13 cellular contexts compared by ENCODE assay signal in genomic region chr5:36034536-36035134, GRCh38. TPM values are rescaled to one million over a fixed set of nuclear protein-coding genes. Genes with fewer than 3 reads are reported as not detected.
A peak's percentile ranks its signal among the peaks of the same experiment; 100 is the strongest.
DNase-seq lines count a peak whose midpoint lies in the region; ATAC-seq and TF ChIP-seq lines count a peak whose summit lies in the region.
"Not testable (repeated sequence)": the region's sequence is repeated elsewhere in the genome, so short reads cannot be mapped to it uniquely, and the experiment has no call there.
"Had no signal": no experiment of that assay in that cellular context is flagged by ENCODE, and none has a peak within 500 bp of the region (broad histone marks: within the 10 kb centered on the region; RNA-seq: fewer than 3 reads in every experiment).

No MANE protein-coding gene starts in this region.

- H3K9me2 ChIP-seq in Loucy (replicated peaks; ENCODE audit: low read depth, low read length), result not testable (repeated sequence)

- not testable (repeated sequence) for BruUV-seq in A673 (replicated peaks; lab: Mats Ljungman, UMichigan)

- DNase-seq in A673 (ENCODE audit: low spot score); left lobe of liver (ENCODE audit: low spot score): not testable (repeated sequence)
- DNase-seq in DMS79 treated with DMSO at 0.1 percent for 48 hours (lab: John Stamatoyannopoulos, UW) (peak; percentile 15), right lobe of liver (peak in 1 of 3 donors; percentile 41)

- CTCF ChIA-PET in A673 (lab: Charles Lee), result not testable (repeated sequence)

- 0 out of 2 replicates have a peak overlapping the region, but pooled peaks have one; percentile 24 for H2AFZ ChIP-seq in Loucy (ENCODE audit: low read length)

- H3K4me1 ChIP-seq in A673 (ENCODE audit: insufficient read depth, low read length, poor library complexity, severe bottlenecking); Loucy (ENCODE audit: insufficient read depth, low read length, poor library complexity, severe bottlenecking); right lobe of liver: not testable (repeated sequence)

- not testable (repeated sequence) for TF ChIP-seq CTCF in A673 (conservative IDR thresholded peaks at IDR 0.05; ENCODE audit: low read depth, low read length); Loucy (conservative IDR thresholded peaks at IDR 0.05; ENCODE audit: low read length); right lobe of liver (IDR thresholded peaks at IDR 0.05)

- POLR2A ChIA-PET in A673 (lab: Charles Lee; ENCODE audit: low non-redundant PET), result not testable (repeated sequence)

- 21% methylated on average over 3 of the region's 3 CpGs for WGBS in right lobe of liver (ENCODE audit: insufficient coverage, low coverage, low lambda C conversion rate, missing lambda C conversion rate)

- H3K36me3 ChIP-seq in A673 (ENCODE audit: insufficient read depth, low read length, poor library complexity, severe bottlenecking), result peaks cover 76% of the 10 kb centered on the region
- not testable (repeated sequence) for H3K36me3 ChIP-seq in Loucy (ENCODE audit: insufficient read depth, low read length); right lobe of liver

- H3F3A ChIP-seq in Loucy (ENCODE audit: low read depth), result not testable (repeated sequence)

- H3K4me3 ChIP-seq in A673 (ENCODE audit: low read depth, low read length, poor library complexity, severe bottlenecking); Loucy (ENCODE audit: low read length, poor library complexity, severe bottlenecking); right lobe of liver: not testable (repeated sequence)

- not testable (repeated sequence) for H4K20me1 ChIP-seq in Loucy (ENCODE audit: insufficient read depth, low read length, poor library complexity, severe bottlenecking)

- not testable (repeated sequence) for TF ChIP-seq POLR2A in right lobe of liver (IDR thresholded peaks at IDR 0.05)

- not testable (repeated sequence) for H3K9me3 ChIP-seq in A673 (ENCODE audit: low read depth, low read length, poor library complexity, severe bottlenecking); Loucy (ENCODE audit: insufficient read depth, low read depth, low read length); right lobe of liver

- not testable (repeated sequence) for H3K79me2 ChIP-seq in Loucy (ENCODE audit: insufficient read depth, low read length)

- ATAC-seq in left lobe of liver, result peak; percentile 44
- peak; percentile 36 to 63 (median 48) for ATAC-seq in right lobe of liver

- not testable (repeated sequence) for H3K9ac ChIP-seq in Loucy (ENCODE audit: low read depth, low read length, poor library complexity, severe bottlenecking)

- intact Hi-C loops in A673 (cut with micrococcal nuclease; ENCODE audit: unreplicated experiment); right lobe of liver (cut with DNase I): not testable (repeated sequence)

- H3K27me3 ChIP-seq in A673 (replicated peaks; ENCODE audit: insufficient read depth, low read depth, low read length, poor library complexity); Loucy (ENCODE audit: insufficient read depth, low read length, poor library complexity, severe bottlenecking); right lobe of liver: not testable (repeated sequence)

- not testable (repeated sequence) for H3K4me2 ChIP-seq in Loucy (ENCODE audit: low read depth, low read length, poor library complexity, severe bottlenecking)

- peak overlapping the region; percentile 20 for H3K27ac ChIP-seq in A673 (ENCODE audit: low read depth, low read length, poor library complexity, severe bottlenecking)
- not testable (repeated sequence) for H3K27ac ChIP-seq in right lobe of liver

RNA-seq across cellular contexts. Expression of gene UGT3A2, which starts 32.0 kb away (rescaled TPM):
- total RNA-seq in A673 (2021), result 528 and 529 TPM in 2 replicates
- total RNA-seq in left lobe of liver, result 0.18 TPM
- total RNA-seq in right lobe of liver, result 1 to 10 TPM in 1 of 6 experiments, under 1 TPM in 1, not detected in 4; 0.43 to 1.0 TPM
- total RNA-seq: A172; Caco-2; Calu3; CD4-positive, alpha-beta T cell; CD8-positive, alpha-beta T cell; G401 had no signal

RNA-seq across cellular contexts. Expression of gene UGT3A1, which starts 43.4 kb away (rescaled TPM):
- total RNA-seq in A673 (2021) (0.19 and 0.24 TPM in 2 replicates), left lobe of liver (20.3 TPM), right lobe of liver (10 to 100 TPM; 14.7 to 62.1 (median 30.3) TPM)
- total RNA-seq: A172; Caco-2; Calu3; CD4-positive, alpha-beta T cell; CD8-positive, alpha-beta T cell; Daoy; G401; GM12878 had no signal

Comparison
In these comparisons a context has a peak if more than half of its experiments do, and no peak if none do; other contexts are left out.
1. RNA of gene UGT3A2, which starts 32.0 kb away (total RNA-seq): 528 to 529 TPM in A673; 0.18 TPM in left lobe of liver (single experiment) and 0.43 to 1.0 TPM in right lobe of liver; every median in the first group is over 100 times any median in the second.
2. RNA of gene UGT3A1, which starts 43.4 kb away (total RNA-seq): 14.7 to 62.1 TPM in right lobe of liver and 20.3 TPM in left lobe of liver (single experiment); 0.19 to 0.24 TPM in A673; every median in the first group is over 10 times any median in the second.